Comparison of ENCODE assay signal across 8 cellular contexts in genomic region chr6:36123270-36124139, GRCh38. TPM values are rescaled to one million over a fixed set of nuclear protein-coding genes. Genes with fewer than 3 reads are reported as not detected.
A peak's percentile ranks its signal among the peaks of the same experiment; 100 is the strongest.
DNase-seq lines count a peak whose midpoint lies in the region; ATAC-seq, FAIRE-seq and TF ChIP-seq lines count a peak whose summit lies in the region.

No MANE protein-coding gene starts in this region.

- H3K9me3 Mint-ChIP-seq in activated T-cell treated with anti-CD3 and anti-CD28 coated beads, Interleukin-2, amount 50 U/mL, for 72 hours: no peaks in the 10 kb centered on the region

- peak overlapping the region; percentile 22 for H3K18ac ChIP-seq in neuronal stem cell (ENCODE audit: low read length)

- peak; percentile 16 for DNase-seq in RCC 7860 (ENCODE audit: low spot score)
- peak; percentile 91 to 93 for DNase-seq in activated T-cell treated with anti-CD3 and anti-CD28 coated beads, Interleukin-2, amount 50 U/mL, for 72 hours
- peak; percentile 85 for DNase-seq in fibroblast of pulmonary artery (ENCODE audit: low read depth)
- peak; percentile 70 for DNase-seq in neuronal stem cell (ENCODE audit: low spot score)
- peak in 42 of 49 donors; percentile 8 to 78 (median 42) for DNase-seq in substantia nigra (lab: John Stamatoyannopoulos, UW)

- FAIRE-seq in RCC 7860 (lab: Jason Lieb, UNC): no peak

- no peak overlapping the region for H3K27ac Mint-ChIP-seq in activated T-cell treated with anti-CD3 and anti-CD28 coated beads, Interleukin-2, amount 50 U/mL, for 72 hours

- no peak overlapping the region for H2BK12ac ChIP-seq in neuronal stem cell (ENCODE audit: low read length)

- H3K4me2 ChIP-seq in BLaER1 (peak overlapping the region; percentile 98), neuronal stem cell (ENCODE audit: insufficient read depth, low read length, poor library complexity, severe bottlenecking) (no peak overlapping the region)

- H2AK5ac ChIP-seq in neuronal stem cell (ENCODE audit: low read depth, low read length): peak overlapping the region; percentile 20

- H3K9me3 ChIP-seq in BLaER1 (no peaks in the 10 kb centered on the region), neuronal stem cell (replicated peaks in 1 of 2; ENCODE audit: control insufficient read depth in 2 of 2, insufficient read depth in 1 of 2, low read depth in 1 of 2, low read length in 2 of 2) (no peaks in the 10 kb centered on the region)

- no peaks in the 10 kb centered on the region for H3K36me3 Mint-ChIP-seq in activated T-cell treated with anti-CD3 and anti-CD28 coated beads, Interleukin-2, amount 50 U/mL, for 72 hours (ENCODE audit: insufficient read depth in 2 of 2)

- H3K27ac ChIP-seq in BLaER1 (peak overlapping the region; percentile 84), neuronal stem cell (replicated peaks; ENCODE audit: low read length) (no peak overlapping the region), substantia nigra (ENCODE audit: low read depth, low read length, poor library complexity, severe bottlenecking) (no peak overlapping the region)

- H3K4me3 ChIP-seq in BLaER1 (no peak overlapping the region), fibroblast of pulmonary artery (replicated peaks; ENCODE audit: low read depth, low read length) (no peak overlapping the region), neuronal stem cell (ENCODE audit: low read length in 2 of 2) (no peak overlapping the region)

- H4K20me1 ChIP-seq in BLaER1: no peaks in the 10 kb centered on the region

- peak overlapping the region; percentile 53 for H3K23ac ChIP-seq in neuronal stem cell (ENCODE audit: low read depth, low read length, poor library complexity)

- peak; percentile 62 for ATAC-seq in GM19372 (IDR thresholded peaks at IDR 0.05; ENCODE audit: low read depth, unreplicated experiment)
- peak; percentile 70 to 75 for ATAC-seq in activated T-cell treated with anti-CD3 and anti-CD28 coated beads, Interleukin-2, amount 50 U/mL, for 72 hours (replicated peaks in 1 of 2)

- peak; percentile 81 for TF ChIP-seq CTCF in fibroblast of pulmonary artery (IDR thresholded peaks at IDR 0.05; ENCODE audit: low read length, missing control alignments)

- TF ChIP-seq RAD21 in Ishikawa (IDR thresholded peaks at IDR 0.05; ENCODE audit: low read depth): peak; percentile 76

- H3K4me3 Mint-ChIP-seq in activated T-cell treated with anti-CD3 and anti-CD28 coated beads, Interleukin-2, amount 50 U/mL, for 72 hours: peak overlapping the region; percentile 48 to 64

- no peaks in the 10 kb centered on the region for H3K79me1 ChIP-seq in neuronal stem cell (ENCODE audit: low read depth, low read length)

- no peaks in the 10 kb centered on the region for H3K27me3 Mint-ChIP-seq in activated T-cell treated with anti-CD3 and anti-CD28 coated beads, Interleukin-2, amount 50 U/mL, for 72 hours (ENCODE audit: low read depth)

- no peak overlapping the region for H3K4ac ChIP-seq in neuronal stem cell (ENCODE audit: low read length)

- H2BK5ac ChIP-seq in neuronal stem cell (ENCODE audit: low read length): no peak overlapping the region

- H2BK120ac ChIP-seq in neuronal stem cell (ENCODE audit: low read depth, low read length): no peak overlapping the region

- H2AFZ ChIP-seq in neuronal stem cell (ENCODE audit: low read length): peak overlapping the region; percentile 82

- H3K27me3 ChIP-seq in BLaER1 (no peaks in the 10 kb centered on the region), neuronal stem cell (ENCODE audit: control insufficient read depth in 3 of 3, insufficient read depth in 3 of 3, low read depth in 1 of 3, low read length in 3 of 3) (peaks cover 0 to 6% (median 0%) of the 10 kb centered on the region in 3 experiments)

- no CpG with 5 or more reads among the region's 10 CpGs for WGBS in neuronal stem cell (ENCODE audit: extremely low coverage in 2 of 2, insufficient read length in 2 of 2, insufficient replicate concordance in 1 of 2), 2 donors

- H3K9ac ChIP-seq in BLaER1: peak overlapping the region; percentile 16; the same call in 1 of the 2 replicates
- H3K9ac ChIP-seq in neuronal stem cell (ENCODE audit: low read depth, low read length, poor library complexity): peak overlapping the region; percentile 77

- no peak for TF ChIP-seq EP300 in Ishikawa (IDR thresholded peaks at IDR 0.05; ENCODE audit: borderline replicate concordance)

- H3K4me1 ChIP-seq in BLaER1 (peaks cover 96% of the 10 kb centered on the region), neuronal stem cell (ENCODE audit: control insufficient read depth in 2 of 2, insufficient read depth in 1 of 2, low read depth in 1 of 2, low read length in 2 of 2) (peaks cover 3 to 10% of the 10 kb centered on the region in 2 donors)

- H3K36me3 ChIP-seq in BLaER1 (no peaks in the 10 kb centered on the region), neuronal stem cell (replicated peaks in 1 of 2; ENCODE audit: control insufficient read depth in 2 of 2, insufficient read depth in 2 of 2, low read length in 2 of 2) (peaks cover 0 to under 1% of the 10 kb centered on the region in 2 donors)

- peak overlapping the region; percentile 47 for H4K91ac ChIP-seq in neuronal stem cell (ENCODE audit: low read depth, low read length, poor library complexity)

- no peak overlapping the region for H3K14ac ChIP-seq in neuronal stem cell (ENCODE audit: low read length)

- no peak overlapping the region for H2BK15ac ChIP-seq in neuronal stem cell (ENCODE audit: low read length)

- H4K8ac ChIP-seq in neuronal stem cell (ENCODE audit: low read depth, low read length): no peak overlapping the region

- H3K4me1 Mint-ChIP-seq in activated T-cell treated with anti-CD3 and anti-CD28 coated beads, Interleukin-2, amount 50 U/mL, for 72 hours (ENCODE audit: low read depth): peaks cover 85% of the 10 kb centered on the region

TF ChIP-seq in Ishikawa, 13 proteins besides CTCF, POLR2A, EP300 and RAD21:
- TF ChIP-seq FOXM1 (IDR thresholded peaks at IDR 0.05; ENCODE audit: borderline replicate concordance, low read depth) (no peak), REST (IDR thresholded peaks at IDR 0.05; ENCODE audit: low read depth) (no peak), YY1 (IDR thresholded peaks at IDR 0.05; ENCODE audit: low read depth) (no peak), EGR1 (IDR thresholded peaks at IDR 0.05) (no peak), TAF1 (IDR thresholded peaks at IDR 0.05; ENCODE audit: low read depth) (no peak), TEAD4 (IDR thresholded peaks at IDR 0.05) (no peak), CEBPB (IDR thresholded peaks at IDR 0.05) (no peak), MAX (IDR thresholded peaks at IDR 0.05) (no peak), NFIC (IDR thresholded peaks at IDR 0.05) (no peak), CREB1 (IDR thresholded peaks at IDR 0.05; ENCODE audit: low read depth) (no peak), ZBTB7A (IDR thresholded peaks at IDR 0.05; ENCODE audit: low read depth) (no peak), USF1 (IDR thresholded peaks at IDR 0.05) (no peak), TCF12 (IDR thresholded peaks at IDR 0.05; ENCODE audit: low read depth) (no peak)

RNA-seq across cellular contexts. Expression of gene MAPK13, which starts 6.8 kb away (rescaled TPM):
- total RNA-seq in activated T-cell treated with anti-CD3 and anti-CD28 coated beads, Interleukin-2, amount 50 U/mL, for 72 hours: 10 to 100 TPM; 50.7 to 68.2 TPM
- 0.54 TPM for polyA plus RNA-seq in neuronal stem cell (2013, experiment 1 of 2)
- 0.40 TPM for polyA plus RNA-seq in neuronal stem cell (2013, experiment 2 of 2)

Comparison
In these comparisons a context has a peak if more than half of its experiments do, and no peak if none do; other contexts are left out.
1. DNase-seq: peak in every context shown above with its lines; median percentile 92 in activated T-cell treated with anti-CD3 and anti-CD28 coated beads, Interleukin-2, amount 50 U/mL, for 72 hours; 85 in fibroblast of pulmonary artery; 70 in neuronal stem cell; 42 in substantia nigra; 16 in RCC 7860.